ENCODE assay signal across 7 cellular contexts in the genomic region with DNA sequence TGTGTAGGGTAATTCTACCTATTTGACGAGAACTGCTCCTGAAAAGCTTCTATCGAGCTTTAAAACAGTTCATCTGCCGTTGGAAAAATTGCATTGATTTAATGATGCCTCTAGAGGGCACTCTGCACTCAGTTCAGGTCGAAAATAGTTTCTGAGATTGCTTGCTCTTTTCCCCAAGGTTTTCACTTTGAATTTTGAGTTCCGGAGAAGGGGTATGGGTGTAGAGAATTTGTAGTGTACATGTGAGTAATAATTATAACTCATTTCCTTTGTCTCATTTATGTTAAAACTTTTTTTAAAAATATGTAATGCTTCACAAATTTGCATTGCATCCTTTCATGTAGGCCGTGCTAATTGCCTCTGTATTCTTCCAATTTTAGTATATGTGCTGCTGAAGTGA. TPM values are rescaled to one million over a fixed set of nuclear protein-coding genes. Genes with fewer than 3 reads are reported as not detected.
DNase-seq lines count a peak whose midpoint lies in the region; ATAC-seq, FAIRE-seq and TF ChIP-seq lines count a peak whose summit lies in the region.

No MANE protein-coding gene starts in this region.

- no peaks in the 10 kb centered on the region for H3K79me2 ChIP-seq in keratinocyte (ENCODE audit: control insufficient read depth, insufficient read depth, low read length)

- dilution Hi-C loops in keratinocyte (cut with MboI; ENCODE audit: extremely low pct_ligation_motif_present, low sequenced_read_pairs), result no loop called here

- DNase-seq in DMS53 treated with DMSO at 0.1 percent for 48 hours (lab: John Stamatoyannopoulos, UW; ENCODE audit: unreplicated experiment) (peak; percentile 29), NCI-H345 treated with DMSO at 0.1 percent for 48 hours (lab: John Stamatoyannopoulos, UW; ENCODE audit: unreplicated experiment) (peak; percentile 48), amniotic epithelial cell (ENCODE audit: low read depth) (peak; percentile 37), keratinocyte (ENCODE audit: low read depth, low spot score) (no peak), transverse colon (no peak), T-helper 9 cell (no peak)

- TF ChIP-seq POLR2A in transverse colon (IDR thresholded peaks at IDR 0.05), result no peak

- no peak overlapping the region for H3K4me2 ChIP-seq in keratinocyte (ENCODE audit: control insufficient read depth, extremely low read depth, insufficient read depth, low read depth, low read length)

- WGBS in transverse colon (ENCODE audit: low coverage in 1 of 2), 2 donors, result 18 to 19% methylated on average over 6 of the region's 6 CpGs

- intact Hi-C loops in transverse colon (cut with DNase I; ENCODE audit: low total_unique reads), result no loop called here

- peak; percentile 32 for ATAC-seq in GM21423 (IDR thresholded peaks at IDR 0.05; ENCODE audit: unreplicated experiment)

- in situ Hi-C loops in transverse colon (cut with MboI; ENCODE audit: low pct_ligation_motif_present in 1 of 4, low pct_unique_long_range_greater_than_20kb in 1 of 4, low sequenced_read_pairs in 3 of 4), result loop anchor here in 2 of 4 donors (5.0 kb wide), 1 partner anchor 60 kb away; no protein-coding TSS in a partner anchor

- H4K20me1 ChIP-seq in keratinocyte (ENCODE audit: control insufficient read depth, extremely low read depth, insufficient read depth, low read length), result no peaks in the 10 kb centered on the region

- H3K4me3 ChIP-seq in keratinocyte (ENCODE audit: control insufficient read depth in 2 of 3, extremely low read depth in 1 of 3, insufficient read depth in 2 of 3, low read depth in 1 of 3, low read length in 3 of 3) (no peak overlapping the region), transverse colon (no peak overlapping the region)

- H3K36me3 ChIP-seq in keratinocyte (ENCODE audit: control insufficient read depth in 2 of 2, extremely low read depth in 1 of 2, insufficient read depth in 2 of 2, low read length in 2 of 2) (no peaks in the 10 kb centered on the region), transverse colon (no peaks in the 10 kb centered on the region)

- no peak overlapping the region for H3K9ac ChIP-seq in keratinocyte (ENCODE audit: control insufficient read depth, extremely low read depth, insufficient read depth, low read length)

- no peak for TF ChIP-seq EP300 in transverse colon (IDR thresholded peaks at IDR 0.05; ENCODE audit: low read depth)

- H3K9me1 ChIP-seq in keratinocyte (ENCODE audit: control insufficient read depth, extremely low read depth, insufficient read depth, low read length), result no peaks in the 10 kb centered on the region

- no peaks in the 10 kb centered on the region for H3K9me3 ChIP-seq in keratinocyte (ENCODE audit: control insufficient read depth, low read depth, low read length)
- no peaks in the 10 kb centered on the region for H3K9me3 ChIP-seq in transverse colon

- no peaks in the 10 kb centered on the region for H3K27me3 ChIP-seq in keratinocyte (ENCODE audit: control insufficient read depth, extremely low read depth, insufficient read depth, low read length)
- no peaks in the 10 kb centered on the region for H3K27me3 ChIP-seq in transverse colon

- TF ChIP-seq CTCF in keratinocyte (optimal IDR thresholded peaks at IDR 0.05 in 1 of 3, IDR thresholded peaks at IDR 0.05 in 1 of 3, conservative IDR thresholded peaks at IDR 0.05 in 1 of 3; ENCODE audit: extremely low read depth in 1 of 3, insufficient read depth in 2 of 3, low read length in 3 of 3), result peak; percentile 37 to 71 (median 59)
- TF ChIP-seq CTCF in transverse colon (IDR thresholded peaks at IDR 0.05), result peak; percentile 42 to 75 (median 68)

- peak; percentile 49 for FAIRE-seq in keratinocyte (lab: Jason Lieb, UNC)

- H3K27ac ChIP-seq in keratinocyte (ENCODE audit: control insufficient read depth, insufficient read depth, low read length) (no peak overlapping the region), transverse colon (no peak overlapping the region)

- no peaks in the 10 kb centered on the region for H3K4me1 ChIP-seq in keratinocyte (ENCODE audit: control insufficient read depth, extremely low read depth, insufficient read depth, low read length)
- H3K4me1 ChIP-seq in transverse colon, result peaks cover 0 to 8% (median 0%) of the 10 kb centered on the region in 4 donors

- H2AFZ ChIP-seq in keratinocyte (ENCODE audit: control insufficient read depth, low read length), result no peak overlapping the region

RNA-seq across cellular contexts. Expression of a gene that starts 28.4 kb away (rescaled TPM):
- polyA plus RNA-seq in keratinocyte, result 0.04 TPM in 1 of 3 replicates, not detected in the others
- not detected for polyA plus RNA-seq in keratinocyte (2011; ENCODE audit: low read depth)
- polyA plus RNA-seq in keratinocyte (2011; cell fraction: cytosol; rRNA removed), result 0.04 TPM in 1 of 2 replicates, not detected in the other
- polyA plus RNA-seq in keratinocyte (2011; cell fraction: nucleus; rRNA removed), result 0.13 TPM in 1 of 2 replicates, not detected in the other
- not detected in 2 replicates for polyA plus RNA-seq in keratinocyte (2012; ENCODE audit: low replicate concordance)
- 0.30 TPM in 1 of 3 replicates, not detected in the others for polyA minus RNA-seq in keratinocyte
- not detected for polyA minus RNA-seq in keratinocyte (2011; cell fraction: cytosol; rRNA and poly(A)+ RNA removed)
- polyA minus RNA-seq in keratinocyte (2011; cell fraction: nucleus; rRNA and poly(A)+ RNA removed), result not detected in 2 replicates
- 1 to 10 TPM in 1 of 4 donors, under 1 TPM in 2, not detected in 1; 0.41 to 1.8 (median 0.79) TPM for total RNA-seq in transverse colon

Comparison
In these comparisons a context has a peak if more than half of its experiments do, and no peak if none do; other contexts are left out.
1. DNase-seq: peak in DMS53 treated with DMSO at 0.1 percent for 48 hours (single experiment), NCI-H345 treated with DMSO at 0.1 percent for 48 hours (single experiment) and amniotic epithelial cell (single experiment); none in keratinocyte (single experiment), transverse colon (single experiment) and T-helper 9 cell (single experiment).